Comparison of ENCODE assay signal across 19 cellular contexts in the genomic region with DNA sequence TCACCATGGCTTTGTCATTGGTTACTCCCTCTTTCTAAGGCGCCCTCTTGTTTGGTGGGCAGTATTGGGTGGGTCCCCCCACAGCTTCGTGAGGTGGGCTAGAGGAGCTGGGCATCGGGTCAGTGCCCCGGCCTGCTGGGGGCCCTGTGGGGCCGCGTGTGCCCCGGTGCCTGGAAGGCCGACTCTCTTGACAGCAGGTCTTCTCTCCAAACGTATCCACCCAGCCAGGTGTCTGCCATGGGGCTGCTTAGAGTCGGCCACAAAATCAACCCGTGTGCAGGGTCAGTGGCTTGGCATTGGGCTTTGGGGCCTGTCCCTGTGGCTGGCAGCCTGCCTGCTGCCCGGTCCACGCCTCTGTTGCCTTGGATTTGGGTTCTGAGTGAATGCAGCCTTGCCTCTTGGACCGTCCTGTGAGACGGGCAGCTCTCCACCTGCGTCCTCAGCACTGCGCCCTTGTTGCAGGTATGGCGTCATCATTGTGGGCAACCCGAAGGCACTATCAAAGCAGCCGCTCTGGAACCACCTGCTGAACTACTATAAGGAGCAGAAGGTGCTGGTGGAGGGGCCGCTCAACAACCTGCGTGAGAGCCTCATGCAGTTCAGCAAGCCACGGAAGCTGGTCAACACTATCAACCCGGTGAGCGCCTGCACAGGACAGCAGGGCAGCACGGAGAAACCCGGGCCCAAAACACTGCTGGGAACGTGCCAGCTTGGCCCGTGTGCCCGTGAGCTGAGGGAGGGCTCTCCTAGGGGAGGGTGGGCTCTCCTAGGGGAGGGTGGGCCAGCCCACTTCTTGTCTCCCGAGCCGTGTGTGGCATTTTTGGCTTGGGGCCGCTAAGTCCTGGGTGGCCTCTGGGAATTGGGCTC. TPM values are rescaled to one million over a fixed set of nuclear protein-coding genes. Genes with fewer than 3 reads are reported as not detected.
A peak's percentile ranks its signal among the peaks of the same experiment; 100 is the strongest.
DNase-seq lines count a peak whose midpoint lies in the region; ATAC-seq, FAIRE-seq and TF ChIP-seq lines count a peak whose summit lies in the region.
"Had no signal": no experiment of that assay in that cellular context is flagged by ENCODE, and none has a peak within 500 bp of the region (broad histone marks: within the 10 kb centered on the region; RNA-seq: fewer than 3 reads in every experiment).

No MANE protein-coding gene starts in this region.

- CTCF ChIA-PET in RWPE1 (lab: Yijun Ruan, JAX) = interaction anchor here (0.6 to 1.1 kb wide), 3 partner anchors 8 to 169 kb away, joined by 3 to 5 read pairs (median 3); no protein-coding TSS in a partner anchor
- CTCF ChIA-PET in mammary epithelial cell (lab: Charles Lee; ENCODE audit: low non-redundant PET) = no interaction called here

- peaks cover 42% of the 10 kb centered on the region for H3K79me2 ChIP-seq in MM.1S (ENCODE audit: low read length)
- H3K79me2 ChIP-seq in mammary epithelial cell (ENCODE audit: insufficient read depth, low read length) = peaks cover 13% of the 10 kb centered on the region

- H3K27ac ChIP-seq in RWPE1 (peak overlapping the region; percentile 48), colonic mucosa (no peak overlapping the region), MM.1S (ENCODE audit: low read length) (no peak overlapping the region), mammary epithelial cell (ENCODE audit: insufficient read depth, low read depth, low read length) (no peak overlapping the region)
- H3K27ac ChIP-seq: BLaER1 treated with 17β-estradiol and CSF1 and Interleukin-3, amounts not matched to agents 10 nM and 100 nM; GM23248 had no signal

- TF ChIP-seq CTCF in RWPE1 (conservative IDR thresholded peaks at IDR 0.05; ENCODE audit: low read depth) (no peak), bronchial epithelial cell (IDR thresholded peaks at IDR 0.05; ENCODE audit: insufficient read depth, low read length, severe bottlenecking) (no peak), colonic mucosa (IDR thresholded peaks at IDR 0.05) (no peak), nephron progenitor cell (IDR thresholded peaks at IDR 0.05) (no peak), MM.1S (IDR thresholded peaks at IDR 0.05; ENCODE audit: low read length) (no peak), mammary epithelial cell (conservative IDR thresholded peaks at IDR 0.05 in 1 of 2, IDR thresholded peaks at IDR 0.05 in 1 of 2; ENCODE audit: extremely low read depth in 1 of 2, insufficient read depth in 1 of 2, low read depth in 1 of 2, low read length in 2 of 2) (no peak)

- peak; percentile 7 for FAIRE-seq in bronchial epithelial cell (lab: Jason Lieb, UNC)
- FAIRE-seq: G401.6, GM12892, GM18507, GM19239 had no signal

- 89% methylated on average over 18 of the region's 33 CpGs for WGBS in mammary epithelial cell (ENCODE audit: low coverage, missing lambda C conversion rate)

- peaks cover 54% of the 10 kb centered on the region for H3K36me3 ChIP-seq in bronchial epithelial cell (ENCODE audit: control insufficient read depth, insufficient read depth, low read length)
- peaks cover 54% of the 10 kb centered on the region for H3K36me3 ChIP-seq in colonic mucosa
- peaks cover 27% of the 10 kb centered on the region for H3K36me3 ChIP-seq in MM.1S (replicated peaks; ENCODE audit: insufficient read depth, low read length)
- peaks cover 40% of the 10 kb centered on the region for H3K36me3 ChIP-seq in mammary epithelial cell (ENCODE audit: insufficient read depth, low read length)

- H3K9me2 ChIP-seq in MM.1S (replicated peaks; ENCODE audit: insufficient read depth, low read length) = no peaks in the 10 kb centered on the region

- H3F3A ChIP-seq in MM.1S (ENCODE audit: insufficient read depth, low read length) = peaks cover 20% of the 10 kb centered on the region; the same call in 1 of the 2 replicates

- POLR2A ChIA-PET in RWPE1 (lab: Yijun Ruan, JAX; ENCODE audit: low non-redundant PET) = no interaction called here

- in situ Hi-C loops in mammary epithelial cell (cut with MboI; ENCODE audit: low sequenced_read_pairs in 2 of 2) = no loop called here

- no TSS peak for BruUV-seq in mammary epithelial cell (replicated peaks; lab: Mats Ljungman, UMichigan)

- H3K9me3 Mint-ChIP-seq in nephron progenitor cell = no peaks in the 10 kb centered on the region
- no peaks in the 10 kb centered on the region for H3K9me3 Mint-ChIP-seq in activated naive CD8-positive, alpha-beta T cell treated with anti-CD3 and anti-CD28 coated beads, Interleukin-2, amount 50 U/mL, for 24 hours
- H3K9me3 Mint-ChIP-seq: CD8-positive, alpha-beta T cell had no signal

- no peak overlapping the region for H3K4me3 ChIP-seq in bronchial epithelial cell (ENCODE audit: low read depth, low read length)
- H3K4me3 ChIP-seq in colonic mucosa = no peak overlapping the region
- H3K4me3 ChIP-seq in MM.1S (ENCODE audit: low read length) = no peak overlapping the region
- H3K4me3 ChIP-seq in mammary epithelial cell (replicated peaks in 1 of 3; ENCODE audit: insufficient read depth in 1 of 3, low read depth in 2 of 3, low read length in 3 of 3) = no peak overlapping the region
- H3K4me3 ChIP-seq: BLaER1 treated with 17β-estradiol and CSF1 and Interleukin-3, amounts not matched to agents 10 nM and 100 nM; GM23248; HAP-1 had no signal

- no peak for DNase-seq in RWPE1 (ENCODE audit: low spot score)
- DNase-seq in bronchial epithelial cell (ENCODE audit: low read depth) = no peak
- peak; percentile 15 for DNase-seq in colonic mucosa
- DNase-seq in nephron progenitor cell = no peak
- DNase-seq in MM.1S = no peak
- DNase-seq in mammary epithelial cell = no peak
- no peak for DNase-seq in NCI-H1694 (lab: John Stamatoyannopoulos, UW)
- no peak for DNase-seq in activated naive CD8-positive, alpha-beta T cell treated with anti-CD3 and anti-CD28 coated beads, Interleukin-2, amount 50 U/mL, for 24 hours
- DNase-seq: 8988T; Calu3; CD8-positive, alpha-beta T cell; DND-41; GM23248 had no signal

- no peak overlapping the region for H3K4me3 Mint-ChIP-seq in nephron progenitor cell
- no peak overlapping the region for H3K4me3 Mint-ChIP-seq in activated naive CD8-positive, alpha-beta T cell treated with anti-CD3 and anti-CD28 coated beads, Interleukin-2, amount 50 U/mL, for 24 hours
- H3K4me3 Mint-ChIP-seq: CD8-positive, alpha-beta T cell had no signal

- H3K27me3 ChIP-seq in bronchial epithelial cell (ENCODE audit: control insufficient read depth, insufficient read depth, low read length) (no peaks in the 10 kb centered on the region), colonic mucosa (no peaks in the 10 kb centered on the region), MM.1S (replicated peaks; ENCODE audit: insufficient read depth, low read length) (no peaks in the 10 kb centered on the region), mammary epithelial cell (ENCODE audit: insufficient read depth, low read length) (no peaks in the 10 kb centered on the region)
- H3K27me3 ChIP-seq: BLaER1 treated with 17β-estradiol and CSF1 and Interleukin-3, amounts not matched to agents 10 nM and 100 nM had no signal

- H3K4me1 ChIP-seq in colonic mucosa (no peaks in the 10 kb centered on the region), MM.1S (ENCODE audit: low read length) (peaks cover 32% of the 10 kb centered on the region), mammary epithelial cell (ENCODE audit: insufficient read depth, low read length) (peaks cover 11% of the 10 kb centered on the region)
- H3K4me1 ChIP-seq: HAP-1 had no signal

- no peaks in the 10 kb centered on the region for H3K27me3 Mint-ChIP-seq in nephron progenitor cell (ENCODE audit: low read depth, poor library complexity)
- no peaks in the 10 kb centered on the region for H3K27me3 Mint-ChIP-seq in activated naive CD8-positive, alpha-beta T cell treated with anti-CD3 and anti-CD28 coated beads, Interleukin-2, amount 50 U/mL, for 24 hours

- intact Hi-C loops in colonic mucosa (cut with DNase I) = no loop called here
- intact Hi-C loops in mammary epithelial cell (cut with micrococcal nuclease) = no loop called here

- no peak overlapping the region for H3K9ac ChIP-seq in colonic mucosa (ENCODE audit: low read depth in 2 of 2, low read length in 2 of 2)
- H3K9ac ChIP-seq in MM.1S (ENCODE audit: low read length) = no peak overlapping the region
- H3K9ac ChIP-seq in mammary epithelial cell (ENCODE audit: insufficient read depth, low read length) = no peak overlapping the region
- H3K9ac ChIP-seq: BLaER1 treated with 17β-estradiol and CSF1 and Interleukin-3, amounts not matched to agents 10 nM and 100 nM; GM23248 had no signal

- no peak for ATAC-seq in activated naive CD8-positive, alpha-beta T cell treated with anti-CD3 and anti-CD28 coated beads, Interleukin-2, amount 50 U/mL, for 24 hours
- ATAC-seq: CD8-positive, alpha-beta T cell had no signal

- H3K36me3 Mint-ChIP-seq in nephron progenitor cell (ENCODE audit: low read depth) = peaks cover 35% of the 10 kb centered on the region
- peaks cover 41% of the 10 kb centered on the region for H3K36me3 Mint-ChIP-seq in activated naive CD8-positive, alpha-beta T cell treated with anti-CD3 and anti-CD28 coated beads, Interleukin-2, amount 50 U/mL, for 24 hours (ENCODE audit: low read depth)

- H3K4me2 ChIP-seq in MM.1S (ENCODE audit: low read depth, low read length) = no peak overlapping the region
- H3K4me2 ChIP-seq in mammary epithelial cell (ENCODE audit: insufficient read depth, low read depth, low read length) = no peak overlapping the region
- H3K4me2 ChIP-seq: BLaER1 treated with 17β-estradiol and CSF1 and Interleukin-3, amounts not matched to agents 10 nM and 100 nM had no signal

- H4K20me1 ChIP-seq in MM.1S (ENCODE audit: insufficient read depth, low read length) (no peaks in the 10 kb centered on the region), mammary epithelial cell (ENCODE audit: insufficient read depth, low read length) (no peaks in the 10 kb centered on the region)

- H3K4me1 Mint-ChIP-seq in nephron progenitor cell = peaks cover 14% of the 10 kb centered on the region
- peaks cover 2% of the 10 kb centered on the region for H3K4me1 Mint-ChIP-seq in activated naive CD8-positive, alpha-beta T cell treated with anti-CD3 and anti-CD28 coated beads, Interleukin-2, amount 50 U/mL, for 24 hours

- H3K9me3 ChIP-seq in colonic mucosa (no peaks in the 10 kb centered on the region), MM.1S (replicated peaks; ENCODE audit: insufficient read depth, low read length) (no peaks in the 10 kb centered on the region), mammary epithelial cell (replicated peaks; ENCODE audit: insufficient read depth, low read length) (no peaks in the 10 kb centered on the region)
- H3K9me3 ChIP-seq: BLaER1 treated with 17β-estradiol and CSF1 and Interleukin-3, amounts not matched to agents 10 nM and 100 nM; HAP-1 had no signal

- no peak overlapping the region for H2AFZ ChIP-seq in MM.1S (ENCODE audit: low read length)
- no peak overlapping the region for H2AFZ ChIP-seq in mammary epithelial cell (ENCODE audit: low read depth, low read length)
- H2AFZ ChIP-seq: GM23248 had no signal

- dilution Hi-C loops in mammary epithelial cell (cut with HindIII; ENCODE audit: low sequenced_read_pairs) = no loop called here

- H3K27ac Mint-ChIP-seq in nephron progenitor cell = peak overlapping the region; percentile 39
- H3K27ac Mint-ChIP-seq in activated naive CD8-positive, alpha-beta T cell treated with anti-CD3 and anti-CD28 coated beads, Interleukin-2, amount 50 U/mL, for 24 hours = no peak overlapping the region
- H3K27ac Mint-ChIP-seq: CD8-positive, alpha-beta T cell had no signal

RNA-seq across cellular contexts. Expression of a gene that starts 31.4 kb away (rescaled TPM):
- total RNA-seq in bronchial epithelial cell (80.9 and 82.9 TPM in 2 replicates), colonic mucosa (100 to 1,000 TPM in 1 of 2 donors, 10 to 100 TPM in 1; 77.5 to 113 TPM), mammary epithelial cell (10 to 100 TPM; 74.5 to 82.0 TPM)
- polyA plus RNA-seq in mammary epithelial cell = 49.9 TPM
- 163 TPM for polyA minus RNA-seq in mammary epithelial cell

RNA-seq across cellular contexts. Expression of a gene that starts 32.7 kb away (rescaled TPM):
- total RNA-seq in bronchial epithelial cell (0.13 and 0.26 TPM in 2 replicates), colonic mucosa (under 1 TPM; 0.15 to 0.58 TPM), mammary epithelial cell (1 to 10 TPM in 1 of 2 donors, under 1 TPM in 1; 0.33 to 1.4 TPM)
- 0.65 TPM for polyA plus RNA-seq in mammary epithelial cell
- not detected for polyA minus RNA-seq in mammary epithelial cell
- total RNA-seq: CD8-positive, alpha-beta T cell had no signal

RNA-seq across cellular contexts. Expression of a gene that starts 56.0 kb away (rescaled TPM):
- total RNA-seq in bronchial epithelial cell = 268 and 331 TPM in 2 replicates
- 100 to 1,000 TPM; 218 to 295 TPM for total RNA-seq in colonic mucosa
- total RNA-seq in mammary epithelial cell = 100 to 1,000 TPM; 180 to 226 TPM
- polyA plus RNA-seq in mammary epithelial cell = 248 TPM
- 75.2 TPM for polyA minus RNA-seq in mammary epithelial cell

RNA-seq across cellular contexts. Expression of a gene that starts 56.3 kb away (rescaled TPM):
- total RNA-seq in bronchial epithelial cell (68.4 and 76.1 TPM in 2 replicates), colonic mucosa (10 to 100 TPM; 31.1 to 57.8 TPM), mammary epithelial cell (10 to 100 TPM; 44.2 to 47.7 TPM)
- polyA plus RNA-seq in mammary epithelial cell = 44.4 TPM
- polyA minus RNA-seq in mammary epithelial cell = 27.9 TPM
